In genomic region chr22:38454361-38455062, GRCh38 we compare ENCODE assay signal across 1 cellular context.
TF ChIP-seq lines count a peak whose summit lies in the region.

No MANE protein-coding gene starts in this region.

TF ChIP-seq in WTC11, 78 proteins besides CTCF, POLR2A, EP300 and RAD21 (continued from another document):
- TF ChIP-seq, protein P1, sequence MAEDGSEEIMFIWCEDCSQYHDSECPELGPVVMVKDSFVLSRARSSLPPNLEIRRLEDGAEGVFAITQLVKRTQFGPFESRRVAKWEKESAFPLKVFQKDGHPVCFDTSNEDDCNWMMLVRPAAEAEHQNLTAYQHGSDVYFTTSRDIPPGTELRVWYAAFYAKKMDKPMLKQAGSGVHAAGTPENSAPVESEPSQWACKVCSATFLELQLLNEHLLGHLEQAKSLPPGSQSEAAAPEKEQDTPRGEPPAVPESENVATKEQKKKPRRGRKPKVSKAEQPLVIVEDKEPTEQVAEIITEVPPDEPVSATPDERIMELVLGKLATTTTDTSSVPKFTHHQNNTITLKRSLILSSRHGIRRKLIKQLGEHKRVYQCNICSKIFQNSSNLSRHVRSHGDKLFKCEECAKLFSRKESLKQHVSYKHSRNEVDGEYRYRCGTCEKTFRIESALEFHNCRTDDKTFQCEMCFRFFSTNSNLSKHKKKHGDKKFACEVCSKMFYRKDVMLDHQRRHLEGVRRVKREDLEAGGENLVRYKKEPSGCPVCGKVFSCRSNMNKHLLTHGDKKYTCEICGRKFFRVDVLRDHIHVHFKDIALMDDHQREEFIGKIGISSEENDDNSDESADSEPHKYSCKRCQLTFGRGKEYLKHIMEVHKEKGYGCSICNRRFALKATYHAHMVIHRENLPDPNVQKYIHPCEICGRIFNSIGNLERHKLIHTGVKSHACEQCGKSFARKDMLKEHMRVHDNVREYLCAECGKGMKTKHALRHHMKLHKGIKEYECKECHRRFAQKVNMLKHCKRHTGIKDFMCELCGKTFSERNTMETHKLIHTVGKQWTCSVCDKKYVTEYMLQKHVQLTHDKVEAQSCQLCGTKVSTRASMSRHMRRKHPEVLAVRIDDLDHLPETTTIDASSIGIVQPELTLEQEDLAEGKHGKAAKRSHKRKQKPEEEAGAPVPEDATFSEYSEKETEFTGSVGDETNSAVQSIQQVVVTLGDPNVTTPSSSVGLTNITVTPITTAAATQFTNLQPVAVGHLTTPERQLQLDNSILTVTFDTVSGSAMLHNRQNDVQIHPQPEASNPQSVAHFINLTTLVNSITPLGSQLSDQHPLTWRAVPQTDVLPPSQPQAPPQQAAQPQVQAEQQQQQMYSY (CRISPR knock-in tag; IDR thresholded peaks at IDR 0.05) = no peak
- TF ChIP-seq PREB (CRISPR knock-in tag; IDR thresholded peaks at IDR 0.05; ENCODE audit: borderline replicate concordance) (no peak), IRF1 (CRISPR knock-in tag; IDR thresholded peaks at IDR 0.05) (no peak), ZNF138 (CRISPR knock-in tag; conservative IDR thresholded peaks at IDR 0.05) (no peak), NFATC4 (CRISPR knock-in tag; IDR thresholded peaks at IDR 0.05) (no peak), ZNF671 (CRISPR knock-in tag; IDR thresholded peaks at IDR 0.05) (no peak), NFE2L1 (CRISPR knock-in tag; IDR thresholded peaks at IDR 0.05) (no peak), ESRRA (CRISPR knock-in tag; IDR thresholded peaks at IDR 0.05; ENCODE audit: borderline replicate concordance) (no peak)
- TF ChIP-seq, protein P2, sequence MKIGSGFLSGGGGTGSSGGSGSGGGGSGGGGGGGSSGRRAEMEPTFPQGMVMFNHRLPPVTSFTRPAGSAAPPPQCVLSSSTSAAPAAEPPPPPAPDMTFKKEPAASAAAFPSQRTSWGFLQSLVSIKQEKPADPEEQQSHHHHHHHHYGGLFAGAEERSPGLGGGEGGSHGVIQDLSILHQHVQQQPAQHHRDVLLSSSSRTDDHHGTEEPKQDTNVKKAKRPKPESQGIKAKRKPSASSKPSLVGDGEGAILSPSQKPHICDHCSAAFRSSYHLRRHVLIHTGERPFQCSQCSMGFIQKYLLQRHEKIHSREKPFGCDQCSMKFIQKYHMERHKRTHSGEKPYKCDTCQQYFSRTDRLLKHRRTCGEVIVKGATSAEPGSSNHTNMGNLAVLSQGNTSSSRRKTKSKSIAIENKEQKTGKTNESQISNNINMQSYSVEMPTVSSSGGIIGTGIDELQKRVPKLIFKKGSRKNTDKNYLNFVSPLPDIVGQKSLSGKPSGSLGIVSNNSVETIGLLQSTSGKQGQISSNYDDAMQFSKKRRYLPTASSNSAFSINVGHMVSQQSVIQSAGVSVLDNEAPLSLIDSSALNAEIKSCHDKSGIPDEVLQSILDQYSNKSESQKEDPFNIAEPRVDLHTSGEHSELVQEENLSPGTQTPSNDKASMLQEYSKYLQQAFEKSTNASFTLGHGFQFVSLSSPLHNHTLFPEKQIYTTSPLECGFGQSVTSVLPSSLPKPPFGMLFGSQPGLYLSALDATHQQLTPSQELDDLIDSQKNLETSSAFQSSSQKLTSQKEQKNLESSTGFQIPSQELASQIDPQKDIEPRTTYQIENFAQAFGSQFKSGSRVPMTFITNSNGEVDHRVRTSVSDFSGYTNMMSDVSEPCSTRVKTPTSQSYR (CRISPR knock-in tag; IDR thresholded peaks at IDR 0.05) = no peak
- TF ChIP-seq, protein P3, sequence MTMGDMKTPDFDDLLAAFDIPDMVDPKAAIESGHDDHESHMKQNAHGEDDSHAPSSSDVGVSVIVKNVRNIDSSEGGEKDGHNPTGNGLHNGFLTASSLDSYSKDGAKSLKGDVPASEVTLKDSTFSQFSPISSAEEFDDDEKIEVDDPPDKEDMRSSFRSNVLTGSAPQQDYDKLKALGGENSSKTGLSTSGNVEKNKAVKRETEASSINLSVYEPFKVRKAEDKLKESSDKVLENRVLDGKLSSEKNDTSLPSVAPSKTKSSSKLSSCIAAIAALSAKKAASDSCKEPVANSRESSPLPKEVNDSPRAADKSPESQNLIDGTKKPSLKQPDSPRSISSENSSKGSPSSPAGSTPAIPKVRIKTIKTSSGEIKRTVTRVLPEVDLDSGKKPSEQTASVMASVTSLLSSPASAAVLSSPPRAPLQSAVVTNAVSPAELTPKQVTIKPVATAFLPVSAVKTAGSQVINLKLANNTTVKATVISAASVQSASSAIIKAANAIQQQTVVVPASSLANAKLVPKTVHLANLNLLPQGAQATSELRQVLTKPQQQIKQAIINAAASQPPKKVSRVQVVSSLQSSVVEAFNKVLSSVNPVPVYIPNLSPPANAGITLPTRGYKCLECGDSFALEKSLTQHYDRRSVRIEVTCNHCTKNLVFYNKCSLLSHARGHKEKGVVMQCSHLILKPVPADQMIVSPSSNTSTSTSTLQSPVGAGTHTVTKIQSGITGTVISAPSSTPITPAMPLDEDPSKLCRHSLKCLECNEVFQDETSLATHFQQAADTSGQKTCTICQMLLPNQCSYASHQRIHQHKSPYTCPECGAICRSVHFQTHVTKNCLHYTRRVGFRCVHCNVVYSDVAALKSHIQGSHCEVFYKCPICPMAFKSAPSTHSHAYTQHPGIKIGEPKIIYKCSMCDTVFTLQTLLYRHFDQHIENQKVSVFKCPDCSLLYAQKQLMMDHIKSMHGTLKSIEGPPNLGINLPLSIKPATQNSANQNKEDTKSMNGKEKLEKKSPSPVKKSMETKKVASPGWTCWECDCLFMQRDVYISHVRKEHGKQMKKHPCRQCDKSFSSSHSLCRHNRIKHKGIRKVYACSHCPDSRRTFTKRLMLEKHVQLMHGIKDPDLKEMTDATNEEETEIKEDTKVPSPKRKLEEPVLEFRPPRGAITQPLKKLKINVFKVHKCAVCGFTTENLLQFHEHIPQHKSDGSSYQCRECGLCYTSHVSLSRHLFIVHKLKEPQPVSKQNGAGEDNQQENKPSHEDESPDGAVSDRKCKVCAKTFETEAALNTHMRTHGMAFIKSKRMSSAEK (CRISPR knock-in tag; IDR thresholded peaks at IDR 0.05; ENCODE audit: borderline replicate concordance) = no peak
